Comparison of ENCODE assay signal across 30 cellular contexts in the genomic region with DNA sequence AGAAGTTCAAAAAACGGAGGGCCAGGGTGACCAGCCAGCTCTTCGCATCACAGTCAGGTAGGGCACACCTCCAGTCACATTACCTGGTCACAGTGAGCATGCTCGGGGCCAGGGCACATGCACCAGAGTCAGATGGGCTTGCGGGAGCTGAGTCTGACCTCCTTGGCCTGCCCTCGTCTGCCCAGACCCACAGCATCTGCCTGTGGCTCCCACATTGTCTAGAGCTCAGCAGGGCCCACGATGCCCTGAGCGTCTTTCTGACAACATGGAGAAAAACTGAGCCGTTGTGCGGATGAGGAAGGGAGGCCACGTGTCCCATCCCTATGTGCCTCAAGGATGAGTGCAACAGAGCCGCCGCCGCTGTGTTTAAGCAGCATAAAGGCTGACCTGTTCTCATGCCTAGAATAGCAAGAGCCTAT.
"Had no signal": no experiment of that assay in that cellular context is flagged by ENCODE, and none has a peak within 500 bp of the region (broad histone marks: within the 10 kb centered on the region; RNA-seq: fewer than 3 reads in every experiment).

No MANE protein-coding gene starts in this region.

- H2AFZ ChIP-seq: parathyroid adenoma had no signal

- H3K27ac Mint-ChIP-seq: activated CD4-positive, alpha-beta T cell treated with anti-CD3 and anti-CD28 coated beads, Interleukin-2, amount 10 ng/mL, durations not matched to agents 7 days and 5 days; activated CD8-positive, alpha-beta T cell treated with anti-CD3 and anti-CD28 coated beads for 36 hours; activated naive CD8-positive, alpha-beta T cell; activated T-helper 2 cell treated with anti-CD3 and anti-CD28 coated beads, Interferon-gamma antibody, Interleukin-2, Interleukin-4, amounts not matched to agents 10 μg/mL and 5 μg/mL and 100 μg/mL, durations not matched to agents 14 hours and 24 hours and 36 hours; effector memory CD8-positive, alpha-beta T cell; mesothelial cell of epicardium; natural killer cell; T-cell; T-helper 2 cell treated with Interferon-gamma antibody and Interleukin-4, amounts not matched to agents 5 μg/mL and 100 μg/mL, for 36 hours had no signal

- H3K27ac ChIP-seq: adrenal gland, ascending aorta, brain microvascular endothelial cell, esophagus squamous epithelium, gastrocnemius medialis, heart left ventricle, left lung, neutrophil, parathyroid adenoma, uterus, WERI-Rb-1 had no signal

- H3K36me3 ChIP-seq: adrenal gland, ascending aorta, brain microvascular endothelial cell, esophagus squamous epithelium, gastrocnemius medialis, heart left ventricle, left lung, neutrophil, thyroid gland, uterus, WERI-Rb-1 had no signal

- H3K4me3 ChIP-seq: adrenal gland, ascending aorta, esophagus squamous epithelium, gastrocnemius medialis, heart left ventricle, left lung, lung, thyroid gland, uterus had no signal

- H3K9ac ChIP-seq: parathyroid adenoma had no signal

- H3K27me3 ChIP-seq: adrenal gland, ascending aorta, brain microvascular endothelial cell, esophagus squamous epithelium, gastrocnemius medialis, heart left ventricle, left lung, neutrophil, thyroid gland, uterus had no signal

- H3K4me1 ChIP-seq: adrenal gland, ascending aorta, heart left ventricle, left lung, parathyroid adenoma, uterus had no signal

- DNase-seq: activated CD4-positive, alpha-beta T cell treated with anti-CD3 and anti-CD28 coated beads, Interleukin-2, amount 10 ng/mL, durations not matched to agents 7 days and 5 days; activated CD8-positive, alpha-beta T cell treated with anti-CD3 and anti-CD28 coated beads for 36 hours; activated naive CD4-positive, alpha-beta T cell; activated T-cell treated with anti-CD3 and anti-CD28 coated beads, Interleukin-2, amount 50 U/mL, for 4 hours; brain microvascular endothelial cell; central memory CD4-positive, alpha-beta T cell; effector memory CD8-positive, alpha-beta T cell; esophagus squamous epithelium; gastrocnemius medialis; heart left ventricle; natural killer cell; stimulated activated CD4-positive, alpha-beta T cell treated with anti-CD3 and anti-CD28 coated beads, Interleukin-2, amount 100 ng/mL, for 48 hours; stimulated activated naive CD8-positive, alpha-beta T cell treated with anti-CD3 and anti-CD28 coated beads, Interleukin-15, Interleukin-2, amounts not matched to agents 100 U/mL and 50 U/mL, for 24 hours; T-cell; uterus; WERI-Rb-1 had no signal

- H3K4me1 Mint-ChIP-seq: mesothelial cell of epicardium, natural killer cell, T-cell had no signal

- FAIRE-seq: colon, keratinocyte, TTC549 had no signal

- H3K36me3 Mint-ChIP-seq: activated naive CD8-positive, alpha-beta T cell; mesothelial cell of epicardium; natural killer cell; T-cell had no signal

- H3K79me2 ChIP-seq: parathyroid adenoma had no signal

- ATAC-seq: activated CD8-positive, alpha-beta T cell treated with anti-CD3 and anti-CD28 coated beads for 36 hours; activated T-cell treated with anti-CD3 and anti-CD28 coated beads, Interleukin-2, amount 50 U/mL, for 4 hours; effector memory CD8-positive, alpha-beta T cell; gastrocnemius medialis; heart left ventricle; natural killer cell; stimulated activated naive CD8-positive, alpha-beta T cell treated with anti-CD3 and anti-CD28 coated beads, Interleukin-15, Interleukin-2, amounts not matched to agents 100 U/mL and 50 U/mL, for 24 hours; T-cell had no signal

- H3K4me3 Mint-ChIP-seq: activated CD4-positive, alpha-beta T cell treated with anti-CD3 and anti-CD28 coated beads, Interleukin-2, amount 10 ng/mL, durations not matched to agents 7 days and 5 days; activated CD8-positive, alpha-beta T cell treated with anti-CD3 and anti-CD28 coated beads for 36 hours; activated naive CD8-positive, alpha-beta T cell; activated T-cell treated with anti-CD3 and anti-CD28 coated beads, Interleukin-2, amount 50 U/mL, for 4 hours; effector memory CD8-positive, alpha-beta T cell; mesothelial cell of epicardium; natural killer cell; T-cell; T-helper 2 cell treated with Interferon-gamma antibody and Interleukin-4, amounts not matched to agents 5 μg/mL and 100 μg/mL, for 36 hours had no signal

- H3K9me3 ChIP-seq: adrenal gland, ascending aorta, esophagus squamous epithelium, gastrocnemius medialis, heart left ventricle, left lung, neutrophil, thyroid gland, uterus had no signal

- H3K9me3 Mint-ChIP-seq: activated CD4-positive, alpha-beta T cell treated with anti-CD3 and anti-CD28 coated beads, Interleukin-2, amount 10 ng/mL, durations not matched to agents 7 days and 5 days; activated CD8-positive, alpha-beta T cell treated with anti-CD3 and anti-CD28 coated beads for 36 hours; activated T-cell treated with anti-CD3 and anti-CD28 coated beads, Interleukin-2, amount 50 U/mL, for 4 hours; activated T-helper 2 cell treated with anti-CD3 and anti-CD28 coated beads, Interferon-gamma antibody, Interleukin-2, Interleukin-4, amounts not matched to agents 10 μg/mL and 5 μg/mL and 100 μg/mL, durations not matched to agents 14 hours and 24 hours and 36 hours; effector memory CD8-positive, alpha-beta T cell; mesothelial cell of epicardium; natural killer cell; T-cell; T-helper 2 cell treated with Interferon-gamma antibody and Interleukin-4, amounts not matched to agents 5 μg/mL and 100 μg/mL, for 36 hours had no signal
